1 cellular context compared by ENCODE assay signal in the genomic region with DNA sequence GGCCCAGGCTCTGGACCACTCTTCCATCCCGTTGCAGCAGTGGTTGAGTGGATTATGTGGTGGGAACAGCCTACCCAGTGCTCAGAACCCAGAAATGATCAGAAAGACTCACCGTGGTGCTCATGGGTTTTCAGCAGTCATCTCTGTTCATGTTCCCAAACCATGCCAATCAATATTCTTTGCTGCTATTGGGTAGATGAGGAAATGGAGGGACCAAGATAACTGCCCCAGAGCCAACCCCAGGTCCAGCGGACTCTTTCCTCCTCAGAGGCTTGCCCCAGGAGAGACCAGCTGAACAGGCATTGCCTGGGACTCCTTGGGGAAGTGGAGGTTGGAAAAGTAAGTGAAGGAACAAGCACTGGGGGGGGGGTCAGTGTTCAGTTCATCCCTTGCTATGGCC.
TF ChIP-seq lines count a peak whose summit lies in the region.

No MANE protein-coding gene starts in this region.

TF ChIP-seq in H1, 55 proteins besides CTCF, POLR2A, EP300 and RAD21:
- TF ChIP-seq TCF12 (IDR thresholded peaks at IDR 0.05; ENCODE audit: low read depth, low read length) (no peak), RNF2 (IDR thresholded peaks at IDR 0.05; ENCODE audit: borderline replicate concordance, low read depth, low read length, missing control alignments, poor library complexity, severe bottlenecking) (no peak), PHF8 (conservative IDR thresholded peaks at IDR 0.05; ENCODE audit: low read depth, low read length) (no peak), RXRA (IDR thresholded peaks at IDR 0.05; ENCODE audit: insufficient read depth, low read depth, low read length) (no peak), SRF (IDR thresholded peaks at IDR 0.05; ENCODE audit: low read depth, low read length) (no peak), RFX5 (IDR thresholded peaks at IDR 0.05; ENCODE audit: borderline replicate concordance, low read depth, low read length) (no peak), ATF3 (IDR thresholded peaks at IDR 0.05; ENCODE audit: insufficient read depth, low read depth, low read length) (no peak)
- TF ChIP-seq, protein P1, sequence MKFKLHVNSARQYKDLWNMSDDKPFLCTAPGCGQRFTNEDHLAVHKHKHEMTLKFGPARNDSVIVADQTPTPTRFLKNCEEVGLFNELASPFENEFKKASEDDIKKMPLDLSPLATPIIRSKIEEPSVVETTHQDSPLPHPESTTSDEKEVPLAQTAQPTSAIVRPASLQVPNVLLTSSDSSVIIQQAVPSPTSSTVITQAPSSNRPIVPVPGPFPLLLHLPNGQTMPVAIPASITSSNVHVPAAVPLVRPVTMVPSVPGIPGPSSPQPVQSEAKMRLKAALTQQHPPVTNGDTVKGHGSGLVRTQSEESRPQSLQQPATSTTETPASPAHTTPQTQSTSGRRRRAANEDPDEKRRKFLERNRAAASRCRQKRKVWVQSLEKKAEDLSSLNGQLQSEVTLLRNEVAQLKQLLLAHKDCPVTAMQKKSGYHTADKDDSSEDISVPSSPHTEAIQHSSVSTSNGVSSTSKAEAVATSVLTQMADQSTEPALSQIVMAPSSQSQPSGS (IDR thresholded peaks at IDR 0.05; ENCODE audit: low read length) = no peak
